Comparison of ENCODE assay signal across 8 cellular contexts in genomic region chr1:1157426-1157913, GRCh38. TPM values are rescaled to one million over a fixed set of nuclear protein-coding genes. Genes with fewer than 3 reads are reported as not detected.
DNase-seq lines count a peak whose midpoint lies in the region; ATAC-seq, FAIRE-seq and TF ChIP-seq lines count a peak whose summit lies in the region.

No MANE protein-coding gene starts in this region.

- H4K20me1 ChIP-seq in GM12878 (ENCODE audit: control insufficient read depth, insufficient read depth), result no peaks in the 10 kb centered on the region

- in situ Hi-C loops in GM12878 (cut with MboI), result no loop called here

- TF ChIP-seq EP300 in GM12878 (IDR thresholded peaks at IDR 0.05; ENCODE audit: borderline replicate concordance in 1 of 2, control insufficient read depth in 1 of 2, low read depth in 2 of 2, low read length in 2 of 2), result no peak

- CTCF ChIA-PET in GM12878 (lab: Yijun Ruan, JAX), result interaction anchor here (1.0 to 1.5 kb wide), 2 partner anchors 13 to 93 kb away, joined by 3 read pairs; no protein-coding TSS in a partner anchor

- peak; percentile 69 for FAIRE-seq in GM12878 (lab: Jason Lieb, UNC)

- POLR2A ChIA-PET in GM12878 (lab: Charles Lee), result interaction anchor here (0.6 to 1.9 kb wide), 2 partner anchors 14 to 93 kb away, joined by 3 to 5 read pairs; no protein-coding TSS in a partner anchor

- WGBS in GM12878 (ENCODE audit: insufficient coverage, insufficient replicate concordance, low lambda C conversion rate, missing lambda C conversion rate), result 0% methylated on average over 24 of the region's 29 CpGs

- H3K36me3 ChIP-seq in HUES6 (ENCODE audit: control insufficient read depth, insufficient read depth, low read length) (no peaks in the 10 kb centered on the region), GM12878 (ENCODE audit: control insufficient read depth in 2 of 2, insufficient read depth in 2 of 2, low read length in 1 of 2) (no peaks in the 10 kb centered on the region)

- H3K4me1 ChIP-seq in HUES6 (ENCODE audit: control insufficient read depth, insufficient read depth, low read length) (peaks cover 16% of the 10 kb centered on the region), GM12878 (ENCODE audit: control insufficient read depth, insufficient read depth, low read length) (peaks cover 7% of the 10 kb centered on the region)

- intact Hi-C loops in GM12878 (cut with micrococcal nuclease; ENCODE audit: unreplicated experiment), result no loop called here

- H3K9me3 ChIP-seq in HUES6 (ENCODE audit: control insufficient read depth, insufficient read depth, low read depth, low read length), result peaks cover 10% of the 10 kb centered on the region
- H3K9me3 ChIP-seq in GM12878 (replicated peaks; ENCODE audit: control insufficient read depth, insufficient read depth, low read length), result no peaks in the 10 kb centered on the region; the same call in 2 of the 3 replicates

- no peaks in the 10 kb centered on the region for H3K79me2 ChIP-seq in GM12878 (ENCODE audit: control insufficient read depth, insufficient read depth, low read length)

- peak overlapping the region; percentile 80 for H3K9ac ChIP-seq in HUES6 (ENCODE audit: low read length)
- H3K9ac ChIP-seq in GM12878 (ENCODE audit: control insufficient read depth, insufficient read depth, low read length), result peak overlapping the region; percentile 95

- H2AFZ ChIP-seq in GM12878 (ENCODE audit: control insufficient read depth, low read depth, low read length), result peak overlapping the region; percentile 74

- TF ChIP-seq POLR2A in GM12878 (IDR thresholded peaks at IDR 0.05; ENCODE audit: low read depth, low read length), result peak; percentile 18; the same call in 1 of the 2 replicates

- RAD21 ChIA-PET in GM12878 (lab: Charles Lee; ENCODE audit: unreplicated experiment), result interaction anchor here (0.9 to 2.5 kb wide), 4 partner anchors 14 to 74 kb away, joined by 3 to 8 read pairs (median 6); no protein-coding TSS in a partner anchor

- H3K4me2 ChIP-seq in GM12878 (ENCODE audit: control insufficient read depth, insufficient read depth), result peak overlapping the region; percentile 100

- SMC1A ChIA-PET in GM12878 (lab: Charles Lee; ENCODE audit: uncharacterized antibody, unreplicated experiment), result interaction anchor here (1.5 kb wide), 1 partner anchor 74 kb away, joined by 3 read pairs; no protein-coding TSS in a partner anchor

- BruUV-seq in GM12878 (replicated peaks; lab: Mats Ljungman, UMichigan), result TSS peak; percentile 99

- no peaks in the 10 kb centered on the region for H3K27me3 ChIP-seq in HUES6 (ENCODE audit: control insufficient read depth, insufficient read depth, low read length)
- no peaks in the 10 kb centered on the region for H3K27me3 ChIP-seq in GM12878 (replicated peaks in 1 of 2; ENCODE audit: control insufficient read depth in 2 of 2, insufficient read depth in 2 of 2, low read length in 1 of 2)

- DNase-seq in T1000 (lab: John Stamatoyannopoulos, UW) (peak; percentile 30), GM12878 (ENCODE audit: low read depth, low spot score) (no peak), hypothalamus (lab: John Stamatoyannopoulos, UW) (peak; percentile 20 to 86 (median 61)), retinal pigment epithelial cell (ENCODE audit: low read depth) (peak; percentile 61), DMS 273 treated with DMSO at 0.1 percent for 48 hours (lab: John Stamatoyannopoulos, UW) (no peak)

- peak; percentile 67 for ATAC-seq in GM18502 (IDR thresholded peaks at IDR 0.05; ENCODE audit: poor library complexity, unreplicated experiment)
- ATAC-seq in GM12878, result peak; percentile 89
- no peak for ATAC-seq in HG03457 (IDR thresholded peaks at IDR 0.05; ENCODE audit: unreplicated experiment)

- no peak for TF ChIP-seq RAD21 in GM12878 (IDR thresholded peaks at IDR 0.05; ENCODE audit: insufficient read depth, low read depth, low read length)

- H3K4me3 ChIP-seq in HUES6 (ENCODE audit: low read depth, low read length), result peak overlapping the region; percentile 66
- peak overlapping the region; percentile 93 for H3K4me3 ChIP-seq in GM12878
- peak overlapping the region; percentile 36 for H3K4me3 ChIP-seq in retinal pigment epithelial cell (ENCODE audit: low read length)

- H3K27ac ChIP-seq in HUES6 (ENCODE audit: low read depth, low read length) (peak overlapping the region; percentile 85), GM12878 (ENCODE audit: control insufficient read depth, insufficient read depth) (peak overlapping the region; percentile 73)

- TF ChIP-seq CTCF in GM12878 (IDR thresholded peaks at IDR 0.05 in 2 of 3, conservative IDR thresholded peaks at IDR 0.05 in 1 of 3; ENCODE audit: control insufficient read depth in 2 of 3, extremely low read depth in 1 of 3, insufficient read depth in 1 of 3, low read depth in 3 of 3, low read length in 3 of 3) (no peak), retinal pigment epithelial cell (conservative IDR thresholded peaks at IDR 0.05; ENCODE audit: low read depth, low read length) (no peak)

RNA-seq across cellular contexts. Expression of gene TTLL10, which starts 16.2 kb away (rescaled TPM):
- total RNA-seq in GM12878 (2013; cell fraction: nucleolus; rRNA removed), result not detected in 2 replicates
- total RNA-seq in GM12878 (2014; rRNA removed) (not detected in 2 replicates), GM12878 (2014; rRNA removed; fragmentation: Illumina TruSeq; extraction: Trizol) (not detected in 2 replicates), GM12878 (2021) (not detected in 2 replicates)
- polyA plus RNA-seq in GM12878 (2011; ENCODE audit: low read depth), result not detected
- polyA plus RNA-seq in GM12878 (2011; rRNA removed) (not detected in 2 replicates), GM12878 (2014; fragmentation: Illumina TruSeq; extraction: Trizol) (not detected in 2 replicates), GM12878 (2014; fragmentation: Nextera tagmentation; extraction: Ambion mirVana) (not detected), GM12878 (2014; rRNA removed) (not detected in 2 replicates), GM12878 (2016; fragmentation: Nextera tagmentation; extraction: Ambion mirVana) (not detected)
- not detected in 2 replicates for polyA plus RNA-seq in GM12878 (2011; cell fraction: cytosol; rRNA removed)
- polyA plus RNA-seq in GM12878 (2011; cell fraction: nucleus; rRNA removed), result not detected in 2 replicates
- not detected in 2 replicates for polyA plus RNA-seq in GM12878 (2012)
- not detected in 2 replicates for polyA minus RNA-seq in GM12878 (2011; rRNA and poly(A)+ RNA removed)
- polyA minus RNA-seq in GM12878 (2011; cell fraction: cytosol; rRNA and poly(A)+ RNA removed), result not detected in 2 replicates
- polyA minus RNA-seq in GM12878 (2011; cell fraction: nucleus; rRNA and poly(A)+ RNA removed), result not detected in 2 replicates

RNA-seq across cellular contexts. Expression of gene C1orf159, which starts 41.6 kb away (rescaled TPM):
- 49.9 and 52.4 TPM in 2 replicates for total RNA-seq in GM12878 (2013; cell fraction: nucleolus; rRNA removed)
- 12.2 and 16.8 TPM in 2 replicates for total RNA-seq in GM12878 (2014; rRNA removed)
- 2.3 and 3.0 TPM in 2 replicates for total RNA-seq in GM12878 (2014; rRNA removed; fragmentation: Illumina TruSeq; extraction: Trizol)
- 15.5 and 18.7 TPM in 2 replicates for total RNA-seq in GM12878 (2021)
- 3.3 TPM for polyA plus RNA-seq in GM12878 (2011; ENCODE audit: low read depth)
- polyA plus RNA-seq in GM12878 (2011; rRNA removed), result 1.9 and 5.1 TPM in 2 replicates
- polyA plus RNA-seq in GM12878 (2011; cell fraction: cytosol; rRNA removed), result 7.7 and 14.7 TPM in 2 replicates
- 75.7 and 94.5 TPM in 2 replicates for polyA plus RNA-seq in GM12878 (2011; cell fraction: nucleus; rRNA removed)
- 8.7 and 10.2 TPM in 2 replicates for polyA plus RNA-seq in GM12878 (2012)
- 0.24 and 1.3 TPM in 2 replicates for polyA plus RNA-seq in GM12878 (2014; fragmentation: Illumina TruSeq; extraction: Trizol)
- under 1 TPM; 0.11 to 0.44 TPM for polyA plus RNA-seq in GM12878 (2014; fragmentation: Nextera tagmentation; extraction: Ambion mirVana)
- polyA plus RNA-seq in GM12878 (2014; rRNA removed), result 23.4 TPM in 2 replicates
- polyA plus RNA-seq in GM12878 (2016; fragmentation: Nextera tagmentation; extraction: Ambion mirVana), result 10 to 100 TPM; 10.9 to 12.1 TPM
- polyA minus RNA-seq in GM12878 (2011; rRNA and poly(A)+ RNA removed), result 2.0 and 6.2 TPM in 2 replicates
- polyA minus RNA-seq in GM12878 (2011; cell fraction: cytosol; rRNA and poly(A)+ RNA removed), result 4.1 and 5.5 TPM in 2 replicates
- polyA minus RNA-seq in GM12878 (2011; cell fraction: nucleus; rRNA and poly(A)+ RNA removed), result 12.5 and 19.2 TPM in 2 replicates

RNA-seq across cellular contexts. Expression of gene TNFRSF18, which starts 48.9 kb away (rescaled TPM):
- 10.6 and 12.0 TPM in 2 replicates for total RNA-seq in GM12878 (2013; cell fraction: nucleolus; rRNA removed)
- total RNA-seq in GM12878 (2014; rRNA removed), result 4.6 and 4.8 TPM in 2 replicates
- 0.37 and 0.72 TPM in 2 replicates for total RNA-seq in GM12878 (2014; rRNA removed; fragmentation: Illumina TruSeq; extraction: Trizol)
- 6.1 and 6.3 TPM in 2 replicates for total RNA-seq in GM12878 (2021)
- polyA plus RNA-seq in GM12878 (2011; ENCODE audit: low read depth), result 1.9 TPM
- 2.0 and 4.5 TPM in 2 replicates for polyA plus RNA-seq in GM12878 (2011; rRNA removed)
- 8.1 and 12.6 TPM in 2 replicates for polyA plus RNA-seq in GM12878 (2011; cell fraction: cytosol; rRNA removed)
- polyA plus RNA-seq in GM12878 (2011; cell fraction: nucleus; rRNA removed), result 21.6 and 27.6 TPM in 2 replicates
- polyA plus RNA-seq in GM12878 (2012), result 5.4 and 5.5 TPM in 2 replicates
- 0.53 TPM in 1 of 2 replicates, not detected in the other for polyA plus RNA-seq in GM12878 (2014; fragmentation: Illumina TruSeq; extraction: Trizol)
- polyA plus RNA-seq in GM12878 (2014; fragmentation: Nextera tagmentation; extraction: Ambion mirVana), result under 1 TPM in 1 of 2 experiments, not detected in 1; 0.18 TPM
- 7.0 and 7.5 TPM in 2 replicates for polyA plus RNA-seq in GM12878 (2014; rRNA removed)
- 1 to 10 TPM; 1.3 to 1.5 TPM for polyA plus RNA-seq in GM12878 (2016; fragmentation: Nextera tagmentation; extraction: Ambion mirVana)
- polyA minus RNA-seq in GM12878 (2011; rRNA and poly(A)+ RNA removed), result 1.2 and 5.0 TPM in 2 replicates
- 1.4 and 4.8 TPM in 2 replicates for polyA minus RNA-seq in GM12878 (2011; cell fraction: cytosol; rRNA and poly(A)+ RNA removed)
- polyA minus RNA-seq in GM12878 (2011; cell fraction: nucleus; rRNA and poly(A)+ RNA removed), result 1.7 and 2.2 TPM in 2 replicates

RNA-seq across cellular contexts. Expression of gene TNFRSF4, which starts 56.5 kb away (rescaled TPM):
- 8.5 and 8.7 TPM in 2 replicates for total RNA-seq in GM12878 (2013; cell fraction: nucleolus; rRNA removed)
- total RNA-seq in GM12878 (2014; rRNA removed) (6.2 and 6.9 TPM in 2 replicates), GM12878 (2014; rRNA removed; fragmentation: Illumina TruSeq; extraction: Trizol) (0.51 and 0.67 TPM in 2 replicates), GM12878 (2021) (6.1 and 6.5 TPM in 2 replicates)
- polyA plus RNA-seq in GM12878 (2011; ENCODE audit: low read depth), result 0.39 TPM
- polyA plus RNA-seq in GM12878 (2011; rRNA removed) (0.33 TPM in 1 of 2 replicates, not detected in the other), GM12878 (2014; fragmentation: Illumina TruSeq; extraction: Trizol) (0.24 TPM in 1 of 2 replicates, not detected in the other), GM12878 (2014; fragmentation: Nextera tagmentation; extraction: Ambion mirVana) (under 1 TPM in 1 of 2 experiments, not detected in 1; 0.05 TPM), GM12878 (2014; rRNA removed) (6.5 and 7.3 TPM in 2 replicates), GM12878 (2016; fragmentation: Nextera tagmentation; extraction: Ambion mirVana) (1 to 10 TPM; 2.5 to 2.8 TPM)
- 0.37 and 0.75 TPM in 2 replicates for polyA plus RNA-seq in GM12878 (2011; cell fraction: cytosol; rRNA removed)
- 1.3 and 1.6 TPM in 2 replicates for polyA plus RNA-seq in GM12878 (2011; cell fraction: nucleus; rRNA removed)
- polyA plus RNA-seq in GM12878 (2012), result 3.1 and 3.3 TPM in 2 replicates
- polyA minus RNA-seq in GM12878 (2011; rRNA and poly(A)+ RNA removed), result not detected in 2 replicates
- polyA minus RNA-seq in GM12878 (2011; cell fraction: cytosol; rRNA and poly(A)+ RNA removed), result not detected in 2 replicates
- 0.24 and 0.67 TPM in 2 replicates for polyA minus RNA-seq in GM12878 (2011; cell fraction: nucleus; rRNA and poly(A)+ RNA removed)

Comparison
In these comparisons a context has a peak if more than half of its experiments do, and no peak if none do; other contexts are left out.
1. H3K4me3 ChIP-seq: peak in every context shown above with its lines; median percentile 93 in GM12878; 66 in HUES6; 36 in retinal pigment epithelial cell.
2. DNase-seq: peak in T1000 (single experiment), hypothalamus (51 of 51) and retinal pigment epithelial cell (single experiment); none in GM12878 (single experiment) and DMS 273 treated with DMSO at 0.1 percent for 48 hours (single experiment).